ENCODE assay signal across 8 cellular contexts in genomic region chr6:44219053-44219814, GRCh38.
A peak's percentile ranks its signal among the peaks of the same experiment; 100 is the strongest.
DNase-seq lines count a peak whose midpoint lies in the region; ATAC-seq and TF ChIP-seq lines count a peak whose summit lies in the region.

No MANE protein-coding gene starts in this region.

- H3K4me3 ChIP-seq in astrocyte of the spinal cord (ENCODE audit: low read depth, low read length) (peak overlapping the region; percentile 30), iPS-11a (ENCODE audit: low read depth, low read length) (peak overlapping the region; percentile 28)

- in situ Hi-C loops in astrocyte of the spinal cord (cut with HindIII; ENCODE audit: low sequenced_read_pairs), result no loop called here

- ATAC-seq in GM18517 (IDR thresholded peaks at IDR 0.05; ENCODE audit: unreplicated experiment) (peak; percentile 38), HG03039 (IDR thresholded peaks at IDR 0.05; ENCODE audit: unreplicated experiment) (peak; percentile 41)

- peak in 9 of 14 donors; percentile 18 to 69 (median 58) for DNase-seq in C1 segment of cervical spinal cord (lab: John Stamatoyannopoulos, UW)
- DNase-seq in NCI-H774 (lab: John Stamatoyannopoulos, UW), result peak; percentile 82
- peak; percentile 56 for DNase-seq in astrocyte of the spinal cord (ENCODE audit: low read depth, low spot score)
- DNase-seq in retina, result peak; percentile 89
- DNase-seq in NCI-H2107 treated with DMSO at 0.1 percent for 48 hours (lab: John Stamatoyannopoulos, UW; ENCODE audit: unreplicated experiment), result no peak

- TF ChIP-seq CTCF in astrocyte of the spinal cord (IDR thresholded peaks at IDR 0.05; ENCODE audit: low read depth, low read length), result no peak
